10 cellular contexts compared by ENCODE assay signal in genomic region chr1:59730302-59730701, GRCh38.
DNase-seq lines count a peak whose midpoint lies in the region; ATAC-seq and TF ChIP-seq lines count a peak whose summit lies in the region.
"Had no signal": no experiment of that assay in that cellular context is flagged by ENCODE, and none has a peak within 500 bp of the region (broad histone marks: within the 10 kb centered on the region; RNA-seq: fewer than 3 reads in every experiment).

No MANE protein-coding gene starts in this region.

- 9% methylated on average over 1 of the region's 1 CpG for WGBS in mammary epithelial cell (ENCODE audit: low coverage, missing lambda C conversion rate)

- CTCF ChIA-PET in mammary epithelial cell (lab: Charles Lee; ENCODE audit: low non-redundant PET) (interaction anchor here (0.7 to 1.0 kb wide), 2 partner anchors 29 to 128 kb away, joined by 3 to 5 read pairs; no protein-coding TSS in a partner anchor), GM10248 (lab: Yijun Ruan, JAX) (interaction anchor here (0.9 to 3.1 kb wide), 5 partner anchors 9 to 31 kb away, joined by 3 to 10 read pairs (median 4); no protein-coding TSS in a partner anchor)

- no peaks in the 10 kb centered on the region for H4K20me1 ChIP-seq in mammary epithelial cell (ENCODE audit: insufficient read depth, low read length)

- no peak for ATAC-seq in HG03095 (IDR thresholded peaks at IDR 0.05; ENCODE audit: unreplicated experiment)
- ATAC-seq in GM21515 (IDR thresholded peaks at IDR 0.05; ENCODE audit: unreplicated experiment), result no peak

- BruUV-seq in mammary epithelial cell (replicated peaks; lab: Mats Ljungman, UMichigan), result no TSS peak

- intact Hi-C loops in mammary epithelial cell (cut with micrococcal nuclease), result loop anchor here (2.0 kb wide), 3 partner anchors 20 to 58 kb away; no protein-coding TSS in a partner anchor

- dilution Hi-C loops in mammary epithelial cell (cut with HindIII; ENCODE audit: low sequenced_read_pairs), result no loop called here

- no peaks in the 10 kb centered on the region for H3K9me3 ChIP-seq in mammary epithelial cell (replicated peaks; ENCODE audit: insufficient read depth, low read length)
- H3K9me3 ChIP-seq: neutrophil had no signal

- peak overlapping the region; percentile 81 for H2AFZ ChIP-seq in mammary epithelial cell (ENCODE audit: low read depth, low read length)

- no peak overlapping the region for H3K9ac ChIP-seq in mammary epithelial cell (ENCODE audit: insufficient read depth, low read length)

- peak; percentile 56 for DNase-seq in HFF-Myc (ENCODE audit: extremely low read depth, low read depth)
- DNase-seq in mammary epithelial cell, result peak; percentile 85
- peak; percentile 45 for DNase-seq in hepatic stellate cell (ENCODE audit: low spot score)
- no peak for DNase-seq in GM10248 (ENCODE audit: extremely low spot score)
- no peak for DNase-seq in stimulated activated CD4-positive, alpha-beta T cell treated with anti-CD3 and anti-CD28 coated beads, Interleukin-15, amount 100 ng/mL, for 24 hours
- DNase-seq: NCI-H774 had no signal

- H3K36me3 ChIP-seq in mammary epithelial cell (ENCODE audit: insufficient read depth, low read length), result no peaks in the 10 kb centered on the region
- H3K36me3 ChIP-seq: neutrophil had no signal

- peak overlapping the region; percentile 66 for H3K4me2 ChIP-seq in mammary epithelial cell (ENCODE audit: insufficient read depth, low read depth, low read length)

- H3K27me3 ChIP-seq in mammary epithelial cell (ENCODE audit: insufficient read depth, low read length), result no peaks in the 10 kb centered on the region
- H3K27me3 ChIP-seq: neutrophil had no signal

- H3K4me3 ChIP-seq in HFF-Myc (replicated peaks; ENCODE audit: low read depth, low read length) (no peak overlapping the region), mammary epithelial cell (replicated peaks in 1 of 3; ENCODE audit: insufficient read depth in 1 of 3, low read depth in 2 of 3, low read length in 3 of 3) (no peak overlapping the region), skin epidermis (no peak overlapping the region)

- POLR2A ChIA-PET in GM10248 (lab: Yijun Ruan, JAX), result no interaction called here

- no peaks in the 10 kb centered on the region for H3K79me2 ChIP-seq in mammary epithelial cell (ENCODE audit: insufficient read depth, low read length)

- in situ Hi-C loops in mammary epithelial cell (cut with MboI; ENCODE audit: low sequenced_read_pairs in 2 of 2), result no loop called here

- no peak for TF ChIP-seq CTCF in HFF-Myc (IDR thresholded peaks at IDR 0.05; ENCODE audit: low read depth, low read length, missing control alignments)
- no peak for TF ChIP-seq CTCF in mammary epithelial cell (conservative IDR thresholded peaks at IDR 0.05 in 1 of 2, IDR thresholded peaks at IDR 0.05 in 1 of 2; ENCODE audit: extremely low read depth in 1 of 2, insufficient read depth in 1 of 2, low read depth in 1 of 2, low read length in 2 of 2)
- TF ChIP-seq CTCF in GM10248 (IDR thresholded peaks at IDR 0.05; ENCODE audit: control extremely low read depth, extremely low read depth, low read depth, missing control alignments), result no peak

- peak overlapping the region; percentile 64 for H3K27ac ChIP-seq in mammary epithelial cell (ENCODE audit: insufficient read depth, low read depth, low read length)
- H3K27ac ChIP-seq in skin epidermis, result peak overlapping the region in 14 of 21 experiments; percentile 21 to 85 (median 52)
- H3K27ac ChIP-seq: neutrophil had no signal

- H3K4me1 ChIP-seq in mammary epithelial cell (ENCODE audit: insufficient read depth, low read length), result peaks cover 30% of the 10 kb centered on the region

Comparison
In these comparisons a context has a peak if more than half of its experiments do, and no peak if none do; other contexts are left out.
1. DNase-seq: peak in HFF-Myc (single experiment), mammary epithelial cell (single experiment) and hepatic stellate cell (single experiment); none in GM10248 (single experiment) and stimulated activated CD4-positive, alpha-beta T cell treated with anti-CD3 and anti-CD28 coated beads, Interleukin-15, amount 100 ng/mL, for 24 hours (single experiment).